In genomic region chr5:132055808-132056609, GRCh38 we compare ENCODE assay signal across 12 cellular contexts. TPM values are rescaled to one million over a fixed set of nuclear protein-coding genes. Genes with fewer than 3 reads are reported as not detected.
DNase-seq lines count a peak whose midpoint lies in the region; ATAC-seq and TF ChIP-seq lines count a peak whose summit lies in the region.
"Had no signal": no experiment of that assay in that cellular context is flagged by ENCODE, and none has a peak within 500 bp of the region (broad histone marks: within the 10 kb centered on the region; RNA-seq: fewer than 3 reads in every experiment).

No MANE protein-coding gene starts in this region.

- no peak for TF ChIP-seq EP300 in esophagus muscularis mucosa (IDR thresholded peaks at IDR 0.05)

- WGBS in esophagus muscularis mucosa = 98% methylated on average over 9 of the region's 12 CpGs

- peaks cover 34% of the 10 kb centered on the region for H3K27me3 Mint-ChIP-seq in activated CD4-positive, alpha-beta memory T cell treated with anti-CD3 and anti-CD28 coated beads, Interleukin-2, amount 10 ng/mL, durations not matched to agents 7 days and 5 days

- CTCF ChIA-PET in activated CD4-positive, alpha-beta memory T cell treated with anti-CD3 and anti-CD28 coated beads, Interleukin-2, amount 10 ng/mL, durations not matched to agents 7 days and 5 days (lab: Charles Lee) = interaction anchor here (1.3 kb wide), 1 partner anchor 7 kb away, joined by 8 read pairs; no protein-coding TSS in a partner anchor

- H3K9me3 ChIP-seq in esophagus muscularis mucosa = no peaks in the 10 kb centered on the region

- no peaks in the 10 kb centered on the region for H3K36me3 ChIP-seq in esophagus muscularis mucosa

- no peaks in the 10 kb centered on the region for H3K36me3 Mint-ChIP-seq in activated CD4-positive, alpha-beta memory T cell treated with anti-CD3 and anti-CD28 coated beads, Interleukin-2, amount 10 ng/mL, durations not matched to agents 7 days and 5 days (ENCODE audit: low read depth)
- H3K36me3 Mint-ChIP-seq in stimulated activated effector memory CD8-positive, alpha-beta T cell treated with anti-CD3 and anti-CD28 coated beads, Interleukin-12 subunit alpha, Interleukin-12 subunit beta, amount 100 ng/mL, for 72 hours = peaks cover 11% of the 10 kb centered on the region

- no peak overlapping the region for H3K4me3 ChIP-seq in esophagus muscularis mucosa

- H3K27ac ChIP-seq in esophagus muscularis mucosa (replicated peaks in 1 of 4) = no peak overlapping the region

- peak; percentile 61 to 64 for ATAC-seq in activated CD4-positive, CD25-positive, alpha-beta regulatory T cell treated with anti-CD3 and anti-CD28 coated beads, Interleukin-2, amount 50 U/mL, for 24 hours
- peak; percentile 82 for ATAC-seq in stimulated activated effector memory CD8-positive, alpha-beta T cell treated with anti-CD3 and anti-CD28 coated beads, Interleukin-12 subunit alpha, Interleukin-12 subunit beta, amount 100 ng/mL, for 72 hours
- no peak for ATAC-seq in GM18873 (IDR thresholded peaks at IDR 0.05; ENCODE audit: low FRiP score, unreplicated experiment)
- ATAC-seq in HG02763 (IDR thresholded peaks at IDR 0.05; ENCODE audit: unreplicated experiment) = no peak
- ATAC-seq: Panc1 had no signal

- H3K27ac Mint-ChIP-seq in activated CD4-positive, alpha-beta memory T cell treated with anti-CD3 and anti-CD28 coated beads, Interleukin-2, amount 10 ng/mL, durations not matched to agents 7 days and 5 days = peak overlapping the region; percentile 70
- H3K27ac Mint-ChIP-seq in stimulated activated effector memory CD8-positive, alpha-beta T cell treated with anti-CD3 and anti-CD28 coated beads, Interleukin-12 subunit alpha, Interleukin-12 subunit beta, amount 100 ng/mL, for 72 hours = peak overlapping the region; percentile 91

- no peak for DNase-seq in activated CD4-positive, CD25-positive, alpha-beta regulatory T cell (lab: John Stamatoyannopoulos, UW)
- peak; percentile 76 for DNase-seq in activated CD4-positive, alpha-beta memory T cell treated with anti-CD3 and anti-CD28 coated beads, Interleukin-2, amount 10 ng/mL, durations not matched to agents 7 days and 5 days
- DNase-seq in esophagus muscularis mucosa (ENCODE audit: extremely low spot score) (peak; percentile 82), SIG-M5 treated with dmso at 0.1 percent for 504 hours (lab: John Stamatoyannopoulos, UW; ENCODE audit: unreplicated experiment) (no peak)
- DNase-seq in stimulated activated effector memory CD8-positive, alpha-beta T cell treated with anti-CD3 and anti-CD28 coated beads, Interleukin-12 subunit alpha, Interleukin-12 subunit beta, amount 100 ng/mL, for 72 hours (ENCODE audit: low spot score in 2 of 2) = peak in 1 of 2 donors; percentile 54
- DNase-seq: amygdala, Karpas-422 had no signal

- H3K4me1 ChIP-seq in esophagus muscularis mucosa = no peaks in the 10 kb centered on the region

- POLR2A ChIA-PET in activated CD4-positive, alpha-beta memory T cell treated with anti-CD3 and anti-CD28 coated beads, Interleukin-2, amount 10 ng/mL, durations not matched to agents 7 days and 5 days (lab: Charles Lee) = interaction anchor here (0.5 to 2.5 kb wide), 6 partner anchors 29 to 467 kb away, joined by 3 to 13 read pairs (median 4); no protein-coding TSS in a partner anchor

- no peak for TF ChIP-seq CTCF in esophagus muscularis mucosa (IDR thresholded peaks at IDR 0.05)

- no peak overlapping the region for H3K4me3 Mint-ChIP-seq in activated CD4-positive, alpha-beta memory T cell treated with anti-CD3 and anti-CD28 coated beads, Interleukin-2, amount 10 ng/mL, durations not matched to agents 7 days and 5 days
- H3K4me3 Mint-ChIP-seq in stimulated activated effector memory CD8-positive, alpha-beta T cell treated with anti-CD3 and anti-CD28 coated beads, Interleukin-12 subunit alpha, Interleukin-12 subunit beta, amount 100 ng/mL, for 72 hours = peak overlapping the region; percentile 44

- H3K9me3 Mint-ChIP-seq in activated CD4-positive, alpha-beta memory T cell treated with anti-CD3 and anti-CD28 coated beads, Interleukin-2, amount 10 ng/mL, durations not matched to agents 7 days and 5 days = no peaks in the 10 kb centered on the region
- H3K9me3 Mint-ChIP-seq in stimulated activated effector memory CD8-positive, alpha-beta T cell treated with anti-CD3 and anti-CD28 coated beads, Interleukin-12 subunit alpha, Interleukin-12 subunit beta, amount 100 ng/mL, for 72 hours = no peaks in the 10 kb centered on the region

- no peaks in the 10 kb centered on the region for H3K27me3 ChIP-seq in esophagus muscularis mucosa

- peaks cover 64% of the 10 kb centered on the region for H3K4me1 Mint-ChIP-seq in activated CD4-positive, alpha-beta memory T cell treated with anti-CD3 and anti-CD28 coated beads, Interleukin-2, amount 10 ng/mL, durations not matched to agents 7 days and 5 days
- peaks cover 71% of the 10 kb centered on the region for H3K4me1 Mint-ChIP-seq in stimulated activated effector memory CD8-positive, alpha-beta T cell treated with anti-CD3 and anti-CD28 coated beads, Interleukin-12 subunit alpha, Interleukin-12 subunit beta, amount 100 ng/mL, for 72 hours

- intact Hi-C loops in esophagus muscularis mucosa (cut with DNase I) = no loop called here

- TF ChIP-seq POLR2A in esophagus muscularis mucosa (IDR thresholded peaks at IDR 0.05; ENCODE audit: low read depth) = no peak

RNA-seq across cellular contexts. Expression of gene IL3, which starts 4.4 kb away (rescaled TPM):
- 1 to 10 TPM; 1.4 to 1.6 TPM for total RNA-seq in activated CD4-positive, alpha-beta memory T cell treated with anti-CD3 and anti-CD28 coated beads, Interleukin-2, amount 10 ng/mL, durations not matched to agents 7 days and 5 days
- not detected for total RNA-seq in esophagus muscularis mucosa
- total RNA-seq: myocyte had no signal

RNA-seq across cellular contexts. Expression of gene CSF2, which starts 17.6 kb away (rescaled TPM):
- total RNA-seq in activated CD4-positive, alpha-beta memory T cell treated with anti-CD3 and anti-CD28 coated beads, Interleukin-2, amount 10 ng/mL, durations not matched to agents 7 days and 5 days = 10 to 100 TPM; 30.8 to 32.7 TPM
- not detected for total RNA-seq in esophagus muscularis mucosa
- total RNA-seq: myocyte had no signal

RNA-seq across cellular contexts. Expression of gene ACSL6, which starts 44.6 kb away (rescaled TPM):
- total RNA-seq in activated CD4-positive, alpha-beta memory T cell treated with anti-CD3 and anti-CD28 coated beads, Interleukin-2, amount 10 ng/mL, durations not matched to agents 7 days and 5 days = 10 to 100 TPM; 10.6 to 11.5 TPM
- total RNA-seq in esophagus muscularis mucosa = 1 to 10 TPM; 1.6 to 2.6 (median 1.9) TPM

Comparison
In these comparisons a context has a peak if more than half of its experiments do, and no peak if none do; other contexts are left out.
1. ATAC-seq: peak in activated CD4-positive, CD25-positive, alpha-beta regulatory T cell treated with anti-CD3 and anti-CD28 coated beads, Interleukin-2, amount 50 U/mL, for 24 hours (2 of 2) and stimulated activated effector memory CD8-positive, alpha-beta T cell treated with anti-CD3 and anti-CD28 coated beads, Interleukin-12 subunit alpha, Interleukin-12 subunit beta, amount 100 ng/mL, for 72 hours (single experiment); none in GM18873 (single experiment) and HG02763 (single experiment).
2. DNase-seq: peak in activated CD4-positive, alpha-beta memory T cell treated with anti-CD3 and anti-CD28 coated beads, Interleukin-2, amount 10 ng/mL, durations not matched to agents 7 days and 5 days (single experiment) and esophagus muscularis mucosa (single experiment); none in activated CD4-positive, CD25-positive, alpha-beta regulatory T cell (0 of 4) and SIG-M5 treated with dmso at 0.1 percent for 504 hours (single experiment).
3. RNA of gene CSF2, which starts 17.6 kb away (total RNA-seq): 30.8 to 32.7 TPM in activated CD4-positive, alpha-beta memory T cell treated with anti-CD3 and anti-CD28 coated beads, Interleukin-2, amount 10 ng/mL, durations not matched to agents 7 days and 5 days; not detected in esophagus muscularis mucosa; every median in the first group is over 10 times any median in the second.